1 cellular context compared by ENCODE assay signal in the genomic region with DNA sequence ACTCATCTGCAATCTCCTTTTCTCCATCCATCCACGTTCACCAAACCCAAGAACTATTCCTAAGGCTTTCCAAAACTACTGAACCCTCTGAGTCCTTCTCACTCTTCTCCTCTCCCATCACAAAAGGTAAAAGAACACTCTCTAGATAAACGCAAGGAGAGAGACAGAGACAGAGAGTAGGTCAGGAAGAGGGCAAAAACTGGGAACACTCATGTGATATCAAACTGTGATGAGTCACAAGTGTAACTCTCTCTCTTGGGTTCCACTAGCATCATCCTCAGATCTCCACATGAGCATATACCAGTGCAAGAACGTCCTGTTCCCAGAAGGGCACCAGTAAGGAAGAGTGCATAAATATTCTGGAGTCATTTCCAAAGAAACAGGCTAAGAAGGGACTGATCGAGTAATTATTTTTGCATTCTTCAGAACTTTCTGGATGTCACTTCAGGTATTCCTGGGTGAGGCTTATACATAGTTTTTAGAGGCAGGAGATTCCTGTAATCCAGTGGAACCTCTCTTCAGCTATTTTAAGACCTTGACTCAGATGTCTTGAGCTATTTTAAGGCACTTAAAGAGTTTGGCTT.
TF ChIP-seq lines count a peak whose summit lies in the region.

No MANE protein-coding gene starts in this region.

TF ChIP-seq in K562, 482 proteins besides CTCF, POLR2A, EP300 and RAD21 (continued from another document and continues in another):
- TF ChIP-seq CUX1 (CRISPR knock-in tag; IDR thresholded peaks at IDR 0.05) (no peak), CC2D1A (IDR thresholded peaks at IDR 0.05) (no peak), ADNP (tag; IDR thresholded peaks at IDR 0.05) (no peak), EZH2 (IDR thresholded peaks at IDR 0.05; ENCODE audit: borderline replicate concordance, low read depth, low read length) (no peak), ZNF449 (CRISPR knock-in tag; IDR thresholded peaks at IDR 0.05) (no peak), ZNF133 (CRISPR knock-in tag; IDR thresholded peaks at IDR 0.05) (no peak), SRSF3 (IDR thresholded peaks at IDR 0.05; ENCODE audit: insufficient read depth, low read length) (no peak), TGIF2 (CRISPR knock-in tag; IDR thresholded peaks at IDR 0.05) (no peak), ZBTB17 (CRISPR knock-in tag; IDR thresholded peaks at IDR 0.05) (no peak), MTA3 (IDR thresholded peaks at IDR 0.05; ENCODE audit: borderline replicate concordance) (no peak; the same call in 1 of the 2 replicates), MAFG (tag; conservative IDR thresholded peaks at IDR 0.05) (peak; percentile 24; the same call in 1 of the 2 replicates), ZBTB43 (CRISPR knock-in tag; IDR thresholded peaks at IDR 0.05) (no peak), HNRNPH1 (optimal IDR thresholded peaks at IDR 0.05; ENCODE audit: low read depth, low read length) (no peak), NELFE (IDR thresholded peaks at IDR 0.05; ENCODE audit: insufficient read depth, insufficient read length) (no peak), ZMIZ1 (IDR thresholded peaks at IDR 0.05; ENCODE audit: low read depth in 2 of 2, low read length in 2 of 2) (no peak), ZNF699 (CRISPR knock-in tag; IDR thresholded peaks at IDR 0.05; ENCODE audit: insufficient replicate concordance) (no peak), KLF10 (CRISPR knock-in tag; IDR thresholded peaks at IDR 0.05) (no peak; the same call in 1 of the 2 replicates)
- TF ChIP-seq, protein P1, sequence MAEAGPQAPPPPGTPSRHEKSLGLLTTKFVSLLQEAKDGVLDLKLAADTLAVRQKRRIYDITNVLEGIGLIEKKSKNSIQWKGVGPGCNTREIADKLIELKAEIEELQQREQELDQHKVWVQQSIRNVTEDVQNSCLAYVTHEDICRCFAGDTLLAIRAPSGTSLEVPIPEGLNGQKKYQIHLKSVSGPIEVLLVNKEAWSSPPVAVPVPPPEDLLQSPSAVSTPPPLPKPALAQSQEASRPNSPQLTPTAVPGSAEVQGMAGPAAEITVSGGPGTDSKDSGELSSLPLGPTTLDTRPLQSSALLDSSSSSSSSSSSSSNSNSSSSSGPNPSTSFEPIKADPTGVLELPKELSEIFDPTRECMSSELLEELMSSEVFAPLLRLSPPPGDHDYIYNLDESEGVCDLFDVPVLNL (CRISPR knock-in tag; IDR thresholded peaks at IDR 0.05; ENCODE audit: low read depth): no peak
- TF ChIP-seq, protein P2, sequence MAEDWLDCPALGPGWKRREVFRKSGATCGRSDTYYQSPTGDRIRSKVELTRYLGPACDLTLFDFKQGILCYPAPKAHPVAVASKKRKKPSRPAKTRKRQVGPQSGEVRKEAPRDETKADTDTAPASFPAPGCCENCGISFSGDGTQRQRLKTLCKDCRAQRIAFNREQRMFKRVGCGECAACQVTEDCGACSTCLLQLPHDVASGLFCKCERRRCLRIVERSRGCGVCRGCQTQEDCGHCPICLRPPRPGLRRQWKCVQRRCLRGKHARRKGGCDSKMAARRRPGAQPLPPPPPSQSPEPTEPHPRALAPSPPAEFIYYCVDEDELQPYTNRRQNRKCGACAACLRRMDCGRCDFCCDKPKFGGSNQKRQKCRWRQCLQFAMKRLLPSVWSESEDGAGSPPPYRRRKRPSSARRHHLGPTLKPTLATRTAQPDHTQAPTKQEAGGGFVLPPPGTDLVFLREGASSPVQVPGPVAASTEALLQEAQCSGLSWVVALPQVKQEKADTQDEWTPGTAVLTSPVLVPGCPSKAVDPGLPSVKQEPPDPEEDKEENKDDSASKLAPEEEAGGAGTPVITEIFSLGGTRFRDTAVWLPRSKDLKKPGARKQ (CRISPR knock-in tag; IDR thresholded peaks at IDR 0.05): no peak
- TF ChIP-seq, protein P3, sequence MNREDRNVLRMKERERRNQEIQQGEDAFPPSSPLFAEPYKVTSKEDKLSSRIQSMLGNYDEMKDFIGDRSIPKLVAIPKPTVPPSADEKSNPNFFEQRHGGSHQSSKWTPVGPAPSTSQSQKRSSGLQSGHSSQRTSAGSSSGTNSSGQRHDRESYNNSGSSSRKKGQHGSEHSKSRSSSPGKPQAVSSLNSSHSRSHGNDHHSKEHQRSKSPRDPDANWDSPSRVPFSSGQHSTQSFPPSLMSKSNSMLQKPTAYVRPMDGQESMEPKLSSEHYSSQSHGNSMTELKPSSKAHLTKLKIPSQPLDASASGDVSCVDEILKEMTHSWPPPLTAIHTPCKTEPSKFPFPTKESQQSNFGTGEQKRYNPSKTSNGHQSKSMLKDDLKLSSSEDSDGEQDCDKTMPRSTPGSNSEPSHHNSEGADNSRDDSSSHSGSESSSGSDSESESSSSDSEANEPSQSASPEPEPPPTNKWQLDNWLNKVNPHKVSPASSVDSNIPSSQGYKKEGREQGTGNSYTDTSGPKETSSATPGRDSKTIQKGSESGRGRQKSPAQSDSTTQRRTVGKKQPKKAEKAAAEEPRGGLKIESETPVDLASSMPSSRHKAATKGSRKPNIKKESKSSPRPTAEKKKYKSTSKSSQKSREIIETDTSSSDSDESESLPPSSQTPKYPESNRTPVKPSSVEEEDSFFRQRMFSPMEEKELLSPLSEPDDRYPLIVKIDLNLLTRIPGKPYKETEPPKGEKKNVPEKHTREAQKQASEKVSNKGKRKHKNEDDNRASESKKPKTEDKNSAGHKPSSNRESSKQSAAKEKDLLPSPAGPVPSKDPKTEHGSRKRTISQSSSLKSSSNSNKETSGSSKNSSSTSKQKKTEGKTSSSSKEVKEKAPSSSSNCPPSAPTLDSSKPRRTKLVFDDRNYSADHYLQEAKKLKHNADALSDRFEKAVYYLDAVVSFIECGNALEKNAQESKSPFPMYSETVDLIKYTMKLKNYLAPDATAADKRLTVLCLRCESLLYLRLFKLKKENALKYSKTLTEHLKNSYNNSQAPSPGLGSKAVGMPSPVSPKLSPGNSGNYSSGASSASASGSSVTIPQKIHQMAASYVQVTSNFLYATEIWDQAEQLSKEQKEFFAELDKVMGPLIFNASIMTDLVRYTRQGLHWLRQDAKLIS (CRISPR knock-in tag; IDR thresholded peaks at IDR 0.05): no peak
- TF ChIP-seq, protein P4, sequence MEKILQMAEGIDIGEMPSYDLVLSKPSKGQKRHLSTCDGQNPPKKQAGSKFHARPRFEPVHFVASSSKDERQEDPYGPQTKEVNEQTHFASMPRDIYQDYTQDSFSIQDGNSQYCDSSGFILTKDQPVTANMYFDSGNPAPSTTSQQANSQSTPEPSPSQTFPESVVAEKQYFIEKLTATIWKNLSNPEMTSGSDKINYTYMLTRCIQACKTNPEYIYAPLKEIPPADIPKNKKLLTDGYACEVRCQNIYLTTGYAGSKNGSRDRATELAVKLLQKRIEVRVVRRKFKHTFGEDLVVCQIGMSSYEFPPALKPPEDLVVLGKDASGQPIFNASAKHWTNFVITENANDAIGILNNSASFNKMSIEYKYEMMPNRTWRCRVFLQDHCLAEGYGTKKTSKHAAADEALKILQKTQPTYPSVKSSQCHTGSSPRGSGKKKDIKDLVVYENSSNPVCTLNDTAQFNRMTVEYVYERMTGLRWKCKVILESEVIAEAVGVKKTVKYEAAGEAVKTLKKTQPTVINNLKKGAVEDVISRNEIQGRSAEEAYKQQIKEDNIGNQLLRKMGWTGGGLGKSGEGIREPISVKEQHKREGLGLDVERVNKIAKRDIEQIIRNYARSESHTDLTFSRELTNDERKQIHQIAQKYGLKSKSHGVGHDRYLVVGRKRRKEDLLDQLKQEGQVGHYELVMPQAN (IDR thresholded peaks at IDR 0.05; ENCODE audit: borderline replicate concordance): no peak
- TF ChIP-seq, protein P5, sequence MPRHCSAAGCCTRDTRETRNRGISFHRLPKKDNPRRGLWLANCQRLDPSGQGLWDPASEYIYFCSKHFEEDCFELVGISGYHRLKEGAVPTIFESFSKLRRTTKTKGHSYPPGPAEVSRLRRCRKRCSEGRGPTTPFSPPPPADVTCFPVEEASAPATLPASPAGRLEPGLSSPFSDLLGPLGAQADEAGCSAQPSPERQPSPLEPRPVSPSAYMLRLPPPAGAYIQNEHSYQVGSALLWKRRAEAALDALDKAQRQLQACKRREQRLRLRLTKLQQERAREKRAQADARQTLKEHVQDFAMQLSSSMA (CRISPR knock-in tag; IDR thresholded peaks at IDR 0.05): no peak
- TF ChIP-seq, protein P6, sequence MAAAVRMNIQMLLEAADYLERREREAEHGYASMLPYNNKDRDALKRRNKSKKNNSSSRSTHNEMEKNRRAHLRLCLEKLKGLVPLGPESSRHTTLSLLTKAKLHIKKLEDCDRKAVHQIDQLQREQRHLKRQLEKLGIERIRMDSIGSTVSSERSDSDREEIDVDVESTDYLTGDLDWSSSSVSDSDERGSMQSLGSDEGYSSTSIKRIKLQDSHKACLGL (CRISPR knock-in tag; IDR thresholded peaks at IDR 0.05; ENCODE audit: borderline replicate concordance, poor library complexity, severe bottlenecking): no peak
- TF ChIP-seq, protein P7, sequence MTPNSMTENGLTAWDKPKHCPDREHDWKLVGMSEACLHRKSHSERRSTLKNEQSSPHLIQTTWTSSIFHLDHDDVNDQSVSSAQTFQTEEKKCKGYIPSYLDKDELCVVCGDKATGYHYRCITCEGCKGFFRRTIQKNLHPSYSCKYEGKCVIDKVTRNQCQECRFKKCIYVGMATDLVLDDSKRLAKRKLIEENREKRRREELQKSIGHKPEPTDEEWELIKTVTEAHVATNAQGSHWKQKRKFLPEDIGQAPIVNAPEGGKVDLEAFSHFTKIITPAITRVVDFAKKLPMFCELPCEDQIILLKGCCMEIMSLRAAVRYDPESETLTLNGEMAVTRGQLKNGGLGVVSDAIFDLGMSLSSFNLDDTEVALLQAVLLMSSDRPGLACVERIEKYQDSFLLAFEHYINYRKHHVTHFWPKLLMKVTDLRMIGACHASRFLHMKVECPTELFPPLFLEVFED (CRISPR knock-in tag; conservative IDR thresholded peaks at IDR 0.05): no peak
